In genomic region chr6:3593161-3593560, GRCh38 we compare ENCODE assay signal across 25 cellular contexts.
"Had no signal": no experiment of that assay in that cellular context is flagged by ENCODE, and none has a peak within 500 bp of the region (broad histone marks: within the 10 kb centered on the region; RNA-seq: fewer than 3 reads in every experiment).

No MANE protein-coding gene starts in this region.

- H3K9me3 ChIP-seq: neutrophil, pancreas, thyroid gland, upper lobe of right lung had no signal

- H2AFZ ChIP-seq: hepatocyte had no signal

- H3K27me3 ChIP-seq: hepatocyte, pancreas, thyroid gland, upper lobe of right lung had no signal

- H3K27ac ChIP-seq: coronary artery, hepatocyte, neutrophil, pancreas, thyroid gland, upper lobe of right lung, WERI-Rb-1 had no signal

- H3K27ac Mint-ChIP-seq: activated naive CD4-positive, alpha-beta T cell treated with anti-CD3 and anti-CD28 coated beads, Interleukin-2, amount 50 U/mL, for 24 hours; endodermal cell; immature natural killer cell; natural killer cell; stimulated activated naive CD8-positive, alpha-beta T cell treated with anti-CD3 and anti-CD28 coated beads, Interleukin-15, Interleukin-2, amounts not matched to agents 100 ng/mL and 50 ng/mL, for 24 hours had no signal

- H3K9me3 Mint-ChIP-seq: activated naive CD4-positive, alpha-beta T cell treated with anti-CD3 and anti-CD28 coated beads, Interleukin-2, amount 50 U/mL, for 24 hours; endodermal cell; immature natural killer cell; natural killer cell; stimulated activated naive CD8-positive, alpha-beta T cell treated with anti-CD3 and anti-CD28 coated beads, Interleukin-15, Interleukin-2, amounts not matched to agents 100 ng/mL and 50 ng/mL, for 24 hours had no signal

- H3K36me3 Mint-ChIP-seq: activated naive CD4-positive, alpha-beta T cell treated with anti-CD3 and anti-CD28 coated beads, Interleukin-2, amount 50 U/mL, for 24 hours; immature natural killer cell; natural killer cell had no signal

- DNase-seq: activated CD4-positive, alpha-beta T cell treated with anti-CD3 and anti-CD28 coated beads for 1 hour; activated CD4-positive, alpha-beta T cell treated with anti-CD3 and anti-CD28 coated beads, Interleukin-2, amount 50 U/mL, for 1 hour; activated gamma-delta T cell treated with Interleukin-2 at 50 U/mL for 16 hours; activated T-cell treated with anti-CD3 and anti-CD28 coated beads, Interleukin-2, amount 50 U/mL, for 1 hour; aorta; cerebellar nuclear complex; endodermal cell; foreskin melanocyte; immature natural killer cell; left ventricle myocardium superior; midbrain; natural killer cell; pancreas; right cardiac atrium; stimulated activated CD4-positive, alpha-beta T cell treated with anti-CD3 and anti-CD28 coated beads, Interleukin-1b, Interleukin-23, amount 100 ng/mL, for 48 hours; substantia nigra; T-helper 1 cell; thyroid gland; upper lobe of right lung; WERI-Rb-1 had no signal

- H3K79me2 ChIP-seq: hepatocyte had no signal

- H3K36me3 ChIP-seq: neutrophil, pancreas, thyroid gland, upper lobe of right lung, WERI-Rb-1 had no signal

- H3K4me2 ChIP-seq: hepatocyte had no signal

- H3K4me1 Mint-ChIP-seq: activated naive CD4-positive, alpha-beta T cell treated with anti-CD3 and anti-CD28 coated beads, Interleukin-2, amount 50 U/mL, for 24 hours; endodermal cell; immature natural killer cell had no signal

- H3K4me3 Mint-ChIP-seq: activated naive CD4-positive, alpha-beta T cell treated with anti-CD3 and anti-CD28 coated beads, Interleukin-2, amount 50 U/mL, for 24 hours; endodermal cell; immature natural killer cell; natural killer cell; stimulated activated naive CD8-positive, alpha-beta T cell treated with anti-CD3 and anti-CD28 coated beads, Interleukin-15, Interleukin-2, amounts not matched to agents 100 ng/mL and 50 ng/mL, for 24 hours had no signal

- H3K4me3 ChIP-seq: coronary artery, hepatocyte, pancreas, thyroid gland, upper lobe of right lung had no signal

- H3K4me1 ChIP-seq: pancreas, thyroid gland had no signal
